Comparison of ENCODE assay signal across 3 cellular contexts in genomic region chr7:129076886-129077285, GRCh38.
"Had no signal": no experiment of that assay in that cellular context is flagged by ENCODE, and none has a peak within 500 bp of the region (broad histone marks: within the 10 kb centered on the region; RNA-seq: fewer than 3 reads in every experiment).

No MANE protein-coding gene starts in this region.

- H3K4me3 ChIP-seq: GM12878 had no signal

- DNase-seq: GDM1, GF-D8 had no signal
